14 cellular contexts compared by ENCODE assay signal in the genomic region with DNA sequence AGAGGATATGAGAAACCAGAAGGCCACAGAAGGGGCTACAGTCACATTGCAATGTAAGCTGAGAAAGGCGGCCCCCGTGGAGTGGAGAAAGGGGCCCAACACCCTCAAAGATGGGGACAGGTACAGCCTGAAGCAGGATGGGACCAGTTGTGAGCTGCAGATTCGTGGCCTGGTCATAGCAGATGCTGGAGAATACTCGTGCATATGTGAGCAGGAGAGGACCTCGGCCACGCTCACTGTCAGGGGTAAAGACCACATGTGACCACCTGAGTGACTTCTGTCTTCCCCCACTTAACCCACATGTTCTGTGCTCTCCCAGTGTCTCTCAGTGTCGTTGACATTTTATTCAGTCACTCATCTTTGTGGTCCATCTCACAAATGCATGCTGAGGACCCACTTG.
A peak's percentile ranks its signal among the peaks of the same experiment; 100 is the strongest.
DNase-seq lines count a peak whose midpoint lies in the region; ATAC-seq and TF ChIP-seq lines count a peak whose summit lies in the region.
"Had no signal": no experiment of that assay in that cellular context is flagged by ENCODE, and none has a peak within 500 bp of the region (broad histone marks: within the 10 kb centered on the region; RNA-seq: fewer than 3 reads in every experiment).

No MANE protein-coding gene starts in this region.

- H3K4me1 Mint-ChIP-seq in nephron progenitor cell = no peaks in the 10 kb centered on the region
- H3K4me1 Mint-ChIP-seq in T-helper 2 cell treated with Interferon-gamma antibody and Interleukin-4, amounts not matched to agents 5 μg/mL and 100 μg/mL, for 36 hours (ENCODE audit: low read depth) = no peaks in the 10 kb centered on the region
- H3K4me1 Mint-ChIP-seq: CD14-positive monocyte; CD8-positive, alpha-beta memory T cell had no signal

- intact Hi-C loops in left cardiac atrium (cut with DNase I) = no loop called here
- intact Hi-C loops in cardiac septum (cut with DNase I) = no loop called here

- H3K27me3 Mint-ChIP-seq in nephron progenitor cell (ENCODE audit: low read depth, poor library complexity) = peaks cover 3% of the 10 kb centered on the region
- no peaks in the 10 kb centered on the region for H3K27me3 Mint-ChIP-seq in T-helper 2 cell treated with Interferon-gamma antibody and Interleukin-4, amounts not matched to agents 5 μg/mL and 100 μg/mL, for 36 hours (ENCODE audit: low read depth)

- no peak overlapping the region for H3K4me3 Mint-ChIP-seq in nephron progenitor cell
- H3K4me3 Mint-ChIP-seq in T-helper 2 cell treated with Interferon-gamma antibody and Interleukin-4, amounts not matched to agents 5 μg/mL and 100 μg/mL, for 36 hours = no peak overlapping the region
- H3K4me3 Mint-ChIP-seq: CD14-positive monocyte; CD8-positive, alpha-beta memory T cell had no signal

- no peak for ATAC-seq in left cardiac atrium
- ATAC-seq: HepG2 had no signal

- peaks cover 98% of the 10 kb centered on the region for H3K36me3 Mint-ChIP-seq in nephron progenitor cell (ENCODE audit: low read depth)
- peaks cover 35% of the 10 kb centered on the region for H3K36me3 Mint-ChIP-seq in T-helper 2 cell treated with Interferon-gamma antibody and Interleukin-4, amounts not matched to agents 5 μg/mL and 100 μg/mL, for 36 hours (ENCODE audit: low read depth)
- H3K36me3 Mint-ChIP-seq: CD14-positive monocyte had no signal

- no peak for TF ChIP-seq CTCF in nephron progenitor cell (IDR thresholded peaks at IDR 0.05)

- H3K9me3 Mint-ChIP-seq in nephron progenitor cell = peaks cover 68% of the 10 kb centered on the region
- peaks cover 49% of the 10 kb centered on the region for H3K9me3 Mint-ChIP-seq in T-helper 2 cell treated with Interferon-gamma antibody and Interleukin-4, amounts not matched to agents 5 μg/mL and 100 μg/mL, for 36 hours

- DNase-seq in activated effector memory CD4-positive, alpha-beta T cell treated with anti-CD3 and anti-CD28 coated beads, Interleukin-2, amount 50 U/mL, for 16 hours = peak; percentile 36
- DNase-seq in activated effector memory CD4-positive, alpha-beta T cell treated with Interleukin-2 at 50 U/mL for 16 hours = no peak
- DNase-seq in left cardiac atrium (peak; percentile 9), cardiac septum (ENCODE audit: low spot score) (no peak), nephron progenitor cell (no peak), NCI-H82 treated with DMSO at 0.1 percent for 48 hours (lab: John Stamatoyannopoulos, UW; ENCODE audit: unreplicated experiment) (no peak), CD1c-positive myeloid dendritic cell (ENCODE audit: extremely low spot score) (no peak)
- DNase-seq in T-helper 2 cell treated with Interferon-gamma antibody and Interleukin-4, amounts not matched to agents 5 μg/mL and 100 μg/mL, for 36 hours (ENCODE audit: low spot score) = no peak
- DNase-seq: Caco-2, DND-41, GDM1 had no signal

- peak overlapping the region; percentile 80 for H3K27ac Mint-ChIP-seq in nephron progenitor cell
- no peak overlapping the region for H3K27ac Mint-ChIP-seq in T-helper 2 cell treated with Interferon-gamma antibody and Interleukin-4, amounts not matched to agents 5 μg/mL and 100 μg/mL, for 36 hours
- H3K27ac Mint-ChIP-seq: CD14-positive monocyte had no signal

Comparison
In these comparisons a context has a peak if more than half of its experiments do, and no peak if none do; other contexts are left out.
1. DNase-seq: peak in activated effector memory CD4-positive, alpha-beta T cell treated with anti-CD3 and anti-CD28 coated beads, Interleukin-2, amount 50 U/mL, for 16 hours (single experiment) and left cardiac atrium (single experiment); none in activated effector memory CD4-positive, alpha-beta T cell treated with Interleukin-2 at 50 U/mL for 16 hours (single experiment), cardiac septum (single experiment), nephron progenitor cell (single experiment), NCI-H82 treated with DMSO at 0.1 percent for 48 hours (single experiment), CD1c-positive myeloid dendritic cell (single experiment) and T-helper 2 cell treated with Interferon-gamma antibody and Interleukin-4, amounts not matched to agents 5 μg/mL and 100 μg/mL, for 36 hours (single experiment).